ENCODE assay signal across 8 cellular contexts in genomic region chr17:75778861-75779249, GRCh38. TPM values are rescaled to one million over a fixed set of nuclear protein-coding genes. Genes with fewer than 3 reads are reported as not detected.
DNase-seq lines count a peak whose midpoint lies in the region; ATAC-seq, FAIRE-seq and TF ChIP-seq lines count a peak whose summit lies in the region.

No MANE protein-coding gene starts in this region.

- peaks cover 54 to 57% (median 56%) of the 10 kb centered on the region in 11 experiments for H4K20me1 ChIP-seq in BLaER1 treated with 17β-estradiol and CSF1 and Interleukin-3, amounts not matched to agents 10 nM and 100 nM

- H3K27ac ChIP-seq in BLaER1 treated with 17β-estradiol and CSF1 and Interleukin-3, amounts not matched to agents 10 nM and 100 nM: peak overlapping the region; percentile 98 to 100 (median 99)
- H3K27ac ChIP-seq in VCaP (peak overlapping the region; percentile 94), pancreas (peak overlapping the region; percentile 97 to 98 (median 98))

- WGBS in pancreas, 2 donors: 0 to 1% methylated on average over 36 to 38 of the region's 38 CpGs

- peak overlapping the region; percentile 87 to 99 (median 96) for H3K4me3 ChIP-seq in BLaER1 treated with 17β-estradiol and CSF1 and Interleukin-3, amounts not matched to agents 10 nM and 100 nM
- H3K4me3 ChIP-seq in fibroblast of pulmonary artery (replicated peaks; ENCODE audit: low read depth, low read length): peak overlapping the region; percentile 89
- peak overlapping the region; percentile 84 to 99 (median 90) for H3K4me3 ChIP-seq in pancreas

- peak; percentile 78 for TF ChIP-seq CTCF in VCaP (conservative IDR thresholded peaks at IDR 0.05)
- TF ChIP-seq CTCF in fibroblast of pulmonary artery (IDR thresholded peaks at IDR 0.05; ENCODE audit: low read length, missing control alignments): peak; percentile 46
- TF ChIP-seq CTCF in pancreas (IDR thresholded peaks at IDR 0.05): peak; percentile 38 to 53 (median 49)

- H3K36me3 ChIP-seq in BLaER1 treated with 17β-estradiol and CSF1 and Interleukin-3, amounts not matched to agents 10 nM and 100 nM: peaks cover 46 to 54% (median 51%) of the 10 kb centered on the region in 11 experiments
- H3K36me3 ChIP-seq in pancreas: peaks cover 0 to 19% (median 5%) of the 10 kb centered on the region in 3 donors

- H3K27me3 ChIP-seq in BLaER1 treated with 17β-estradiol and CSF1 and Interleukin-3, amounts not matched to agents 10 nM and 100 nM: no peaks in the 10 kb centered on the region
- H3K27me3 ChIP-seq in pancreas: no peaks in the 10 kb centered on the region

- peak; percentile 6 for ATAC-seq in GM18868 (IDR thresholded peaks at IDR 0.05; ENCODE audit: unreplicated experiment)
- peak; percentile 4 for ATAC-seq in HG03520 (IDR thresholded peaks at IDR 0.05; ENCODE audit: unreplicated experiment)
- ATAC-seq in pancreas: peak; percentile 7 to 29 (median 12)

- peaks cover 0 to 8% (median 6%) of the 10 kb centered on the region in 11 experiments; a peak in 7 of 22 replicates for H3K9me3 ChIP-seq in BLaER1 treated with 17β-estradiol and CSF1 and Interleukin-3, amounts not matched to agents 10 nM and 100 nM (replicated peaks in 1 of 11)
- H3K9me3 ChIP-seq in pancreas: no peaks in the 10 kb centered on the region

- H3K4me1 ChIP-seq in BLaER1 treated with 17β-estradiol and CSF1 and Interleukin-3, amounts not matched to agents 10 nM and 100 nM: peaks cover 47 to 64% (median 54%) of the 10 kb centered on the region in 10 experiments
- peaks cover 5 to 38% (median 30%) of the 10 kb centered on the region in 3 donors for H3K4me1 ChIP-seq in pancreas

- intact Hi-C loops in pancreas (cut with DNase I): no loop called here

- peak overlapping the region; percentile 98 to 100 (median 100) for H3K9ac ChIP-seq in BLaER1 treated with 17β-estradiol and CSF1 and Interleukin-3, amounts not matched to agents 10 nM and 100 nM

- FAIRE-seq in pancreas (lab: Jason Lieb, UNC): no peak

- DNase-seq in fibroblast of pulmonary artery (ENCODE audit: low read depth) (no peak), pancreas (peak in 2 of 6 donors; percentile 75 to 92), middle frontal gyrus (ENCODE audit: extremely low spot score, low spot score) (no peak), DMS153 treated with DMSO at 0.1 percent for 48 hours (lab: John Stamatoyannopoulos, UW; ENCODE audit: unreplicated experiment) (no peak)

- H3K4me2 ChIP-seq in BLaER1 treated with 17β-estradiol and CSF1 and Interleukin-3, amounts not matched to agents 10 nM and 100 nM: peak overlapping the region; percentile 77 to 98 (median 91)

RNA-seq across cellular contexts. Expression of gene UNK, which starts 5.8 kb away (rescaled TPM):
- total RNA-seq in pancreas: 10 to 100 TPM; 12.8 to 18.0 (median 14.0) TPM
- polyA plus RNA-seq in pancreas: 10 to 100 TPM; 28.7 to 28.9 TPM

RNA-seq across cellular contexts. Expression of gene GALK1, which starts 13.9 kb away (rescaled TPM):
- total RNA-seq in pancreas: 10 to 100 TPM; 18.0 to 23.2 (median 19.6) TPM
- 10 to 100 TPM; 25.5 to 29.8 TPM for polyA plus RNA-seq in pancreas

RNA-seq across cellular contexts. Expression of gene ITGB4, which starts 57.6 kb away (rescaled TPM):
- total RNA-seq in pancreas: 10 to 100 TPM; 16.4 to 50.5 (median 20.3) TPM
- 10 to 100 TPM; 23.0 to 25.2 TPM for polyA plus RNA-seq in pancreas
